Comparison of ENCODE assay signal across 11 cellular contexts in the genomic region with DNA sequence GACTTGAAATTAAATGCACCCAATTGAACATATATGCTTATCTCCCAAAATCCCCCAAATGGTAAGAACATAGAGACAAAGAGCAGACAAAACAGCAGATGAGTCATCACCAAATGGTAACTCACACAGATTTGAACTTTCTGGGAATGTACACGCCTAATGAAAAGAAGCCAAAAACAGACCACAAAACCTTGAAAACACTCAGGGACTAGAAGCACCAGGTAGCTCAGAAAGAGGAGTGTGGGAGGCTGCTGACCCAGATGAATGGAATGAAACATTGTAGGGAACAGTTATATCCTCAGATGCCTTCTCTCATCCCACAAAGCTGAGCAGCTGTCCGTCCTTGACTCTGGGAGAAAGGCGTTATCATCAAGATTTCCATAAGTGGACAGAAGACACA.
A peak's percentile ranks its signal among the peaks of the same experiment; 100 is the strongest.
DNase-seq lines count a peak whose midpoint lies in the region; ATAC-seq, FAIRE-seq and TF ChIP-seq lines count a peak whose summit lies in the region.
"Had no signal": no experiment of that assay in that cellular context is flagged by ENCODE, and none has a peak within 500 bp of the region (broad histone marks: within the 10 kb centered on the region; RNA-seq: fewer than 3 reads in every experiment).

No MANE protein-coding gene starts in this region.

- H3K9ac ChIP-seq in neural progenitor cell = no peak overlapping the region

- DNase-seq in GM03348 (ENCODE audit: low spot score) = peak; percentile 43
- DNase-seq in HT1080 (ENCODE audit: low read depth) = peak; percentile 38
- DNase-seq in bronchial epithelial cell (ENCODE audit: low read depth) = peak; percentile 96
- DNase-seq in neural progenitor cell (ENCODE audit: low spot score) = no peak
- no peak for DNase-seq in NCI-H1048 (lab: John Stamatoyannopoulos, UW)
- no peak for DNase-seq in globus pallidus (ENCODE audit: low spot score)
- DNase-seq: COR-L47, lower lobe of right lung, NCI-H1417 treated with DMSO at 0.1 percent for 48 hours had no signal

- ATAC-seq in HG02642 (IDR thresholded peaks at IDR 0.05; ENCODE audit: poor library complexity, unreplicated experiment) = no peak
- ATAC-seq in GM21619 (IDR thresholded peaks at IDR 0.05; ENCODE audit: unreplicated experiment) = no peak
- ATAC-seq: lower lobe of right lung had no signal

- peaks cover 57% of the 10 kb centered on the region for H3K4me1 ChIP-seq in neural progenitor cell
- H3K4me1 ChIP-seq: lower lobe of right lung had no signal

- H3K27ac ChIP-seq in neural progenitor cell = peak overlapping the region; percentile 91
- H3K27ac ChIP-seq: lower lobe of right lung had no signal

- no peak overlapping the region for H2AFZ ChIP-seq in neural progenitor cell (replicated peaks)

- H3K4me3 ChIP-seq in bronchial epithelial cell (ENCODE audit: low read depth, low read length) (no peak overlapping the region), neural progenitor cell (no peak overlapping the region)
- H3K4me3 ChIP-seq: lower lobe of right lung had no signal

- H3K36me3 Mint-ChIP-seq in neural progenitor cell = peaks cover 3% of the 10 kb centered on the region

- peaks cover 51% of the 10 kb centered on the region for H3K4me1 Mint-ChIP-seq in neural progenitor cell

- H3K79me2 ChIP-seq in neural progenitor cell (ENCODE audit: low read depth) = no peaks in the 10 kb centered on the region

- H3K9me3 ChIP-seq in neural progenitor cell (ENCODE audit: low read depth) = no peaks in the 10 kb centered on the region
- H3K9me3 ChIP-seq: lower lobe of right lung had no signal

- TF ChIP-seq CTCF in bronchial epithelial cell (IDR thresholded peaks at IDR 0.05; ENCODE audit: insufficient read depth, low read length, severe bottlenecking) = no peak
- TF ChIP-seq CTCF in neural progenitor cell (IDR thresholded peaks at IDR 0.05) = no peak

- peaks cover 51% of the 10 kb centered on the region for H3F3A ChIP-seq in neural progenitor cell (ENCODE audit: low read depth)

- peaks cover 20% of the 10 kb centered on the region for H3K9me3 Mint-ChIP-seq in neural progenitor cell

- peak overlapping the region; percentile 92 for H3K27ac Mint-ChIP-seq in neural progenitor cell

- H3K27me3 ChIP-seq in bronchial epithelial cell (ENCODE audit: control insufficient read depth, insufficient read depth, low read length) = no peaks in the 10 kb centered on the region
- H3K27me3 ChIP-seq in neural progenitor cell = no peaks in the 10 kb centered on the region

- no peaks in the 10 kb centered on the region for H4K20me1 ChIP-seq in neural progenitor cell (ENCODE audit: low read depth)

- peak overlapping the region; percentile 71 for H3K4me2 ChIP-seq in neural progenitor cell

- H3K36me3 ChIP-seq in bronchial epithelial cell (ENCODE audit: control insufficient read depth, insufficient read depth, low read length) = no peaks in the 10 kb centered on the region
- no peaks in the 10 kb centered on the region for H3K36me3 ChIP-seq in neural progenitor cell
- H3K36me3 ChIP-seq: lower lobe of right lung had no signal

- FAIRE-seq in bronchial epithelial cell (lab: Jason Lieb, UNC) = peak; percentile 72

- no peak overlapping the region for H3K4me3 Mint-ChIP-seq in neural progenitor cell

- peaks cover 5% of the 10 kb centered on the region for H3K27me3 Mint-ChIP-seq in neural progenitor cell (ENCODE audit: insufficient read depth, low read depth)

Comparison
In these comparisons a context has a peak if more than half of its experiments do, and no peak if none do; other contexts are left out.
1. DNase-seq: peak in GM03348 (single experiment), HT1080 (single experiment) and bronchial epithelial cell (single experiment); none in neural progenitor cell (single experiment), NCI-H1048 (single experiment) and globus pallidus (single experiment).